28 cellular contexts compared by ENCODE assay signal in the genomic region with DNA sequence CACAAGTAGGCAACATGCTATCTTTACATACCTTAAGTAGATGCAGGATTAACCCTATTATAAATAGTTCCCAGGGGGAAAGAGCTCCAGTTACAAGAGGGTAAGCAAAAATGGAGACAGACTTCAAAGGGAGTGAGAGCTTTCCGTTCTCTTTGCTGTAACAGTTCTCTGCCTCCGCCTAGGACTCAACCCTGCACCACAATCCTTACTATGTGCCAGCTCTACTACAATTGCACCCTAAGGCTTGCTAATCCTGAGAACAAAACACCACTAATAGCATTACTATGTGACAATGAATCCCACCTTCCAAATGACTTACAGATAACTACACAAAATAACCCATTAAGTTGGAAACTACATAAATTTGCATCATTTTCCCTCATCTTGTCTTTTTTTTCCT.
"Had no signal": no experiment of that assay in that cellular context is flagged by ENCODE, and none has a peak within 500 bp of the region (broad histone marks: within the 10 kb centered on the region; RNA-seq: fewer than 3 reads in every experiment).

No MANE protein-coding gene starts in this region.

- ATAC-seq: activated CD4-positive, CD25-positive, alpha-beta regulatory T cell treated with anti-CD3 and anti-CD28 coated beads, Interleukin-2, amount 50 U/mL, for 24 hours; activated T-cell treated with anti-CD3 and anti-CD28 coated beads, Interleukin-2, amount 50 U/mL, for 72 hours; left ventricle myocardium superior; natural killer cell treated with Interleukin-12 subunit alpha and Interleukin-12 subunit beta and Interleukin-15 and Interleukin-18, amount 100 ng/mL, for 72 hours; pancreas; psoas muscle had no signal

- H3K9me3 Mint-ChIP-seq: activated CD4-positive, alpha-beta T cell treated with anti-CD3 and anti-CD28 coated beads, Interleukin-2, amount 10 ng/mL, durations not matched to agents 24 days and 14 days; activated naive CD4-positive, alpha-beta T cell treated with anti-CD3 and anti-CD28 coated beads, Interleukin-2, amount 10 ng/mL, durations not matched to agents 7 days and 5 days; activated T-cell treated with anti-CD3 and anti-CD28 coated beads, Interleukin-2, amount 50 U/mL, for 72 hours; brain; natural killer cell treated with Interleukin-12 subunit alpha and Interleukin-12 subunit beta and Interleukin-15 and Interleukin-18, amount 100 ng/mL, for 72 hours; type B pancreatic cell had no signal

- H3K27me3 ChIP-seq: esophagus muscularis mucosa, neutrophil, pancreas, right atrium auricular region, spleen had no signal

- H3K27me3 Mint-ChIP-seq: activated CD4-positive, alpha-beta memory T cell treated with anti-CD3 and anti-CD28 coated beads, Interleukin-2, amount 10 ng/mL, durations not matched to agents 7 days and 5 days; activated CD4-positive, alpha-beta T cell treated with anti-CD3 and anti-CD28 coated beads, Interleukin-2, amount 10 ng/mL, durations not matched to agents 24 days and 14 days; activated naive CD4-positive, alpha-beta T cell treated with anti-CD3 and anti-CD28 coated beads, Interleukin-2, amount 10 ng/mL, durations not matched to agents 7 days and 5 days; brain; natural killer cell treated with Interleukin-12 subunit alpha and Interleukin-12 subunit beta and Interleukin-15 and Interleukin-18, amount 100 ng/mL, for 72 hours; type B pancreatic cell had no signal

- H3K4me3 Mint-ChIP-seq: activated CD4-positive, alpha-beta memory T cell treated with anti-CD3 and anti-CD28 coated beads, Interleukin-2, amount 10 ng/mL, durations not matched to agents 7 days and 5 days; activated CD4-positive, alpha-beta T cell treated with anti-CD3 and anti-CD28 coated beads, Interleukin-2, amount 10 ng/mL, durations not matched to agents 24 days and 14 days; activated naive CD4-positive, alpha-beta T cell treated with anti-CD3 and anti-CD28 coated beads, Interleukin-2, amount 10 ng/mL, durations not matched to agents 7 days and 5 days; activated T-cell treated with anti-CD3 and anti-CD28 coated beads, Interleukin-2, amount 50 U/mL, for 72 hours; natural killer cell treated with Interleukin-12 subunit alpha and Interleukin-12 subunit beta and Interleukin-15 and Interleukin-18, amount 100 ng/mL, for 72 hours; type B pancreatic cell had no signal

- H3K4me1 ChIP-seq: esophagus muscularis mucosa, pancreas, right atrium auricular region had no signal

- H3K27ac ChIP-seq: esophagus muscularis mucosa, neutrophil, pancreas, psoas muscle, right atrium auricular region, spleen, thoracic aorta had no signal

- H3K27ac Mint-ChIP-seq: activated CD4-positive, alpha-beta memory T cell treated with anti-CD3 and anti-CD28 coated beads, Interleukin-2, amount 10 ng/mL, durations not matched to agents 7 days and 5 days; activated CD4-positive, alpha-beta T cell treated with anti-CD3 and anti-CD28 coated beads, Interleukin-2, amount 10 ng/mL, durations not matched to agents 24 days and 14 days; activated naive CD4-positive, alpha-beta T cell treated with anti-CD3 and anti-CD28 coated beads, Interleukin-2, amount 10 ng/mL, durations not matched to agents 7 days and 5 days; activated T-cell treated with anti-CD3 and anti-CD28 coated beads, Interleukin-2, amount 50 U/mL, for 72 hours; natural killer cell treated with Interleukin-12 subunit alpha and Interleukin-12 subunit beta and Interleukin-15 and Interleukin-18, amount 100 ng/mL, for 72 hours; type B pancreatic cell had no signal

- H3K9me3 ChIP-seq: esophagus muscularis mucosa, neutrophil, pancreas, psoas muscle, right atrium auricular region, spleen, thoracic aorta had no signal

- DNase-seq: activated CD4-positive, alpha-beta memory T cell treated with anti-CD3 and anti-CD28 coated beads, Interleukin-2, amount 10 ng/mL, durations not matched to agents 7 days and 5 days; activated CD4-positive, alpha-beta T cell treated with anti-CD3 and anti-CD28 coated beads, Interleukin-2, amount 10 ng/mL, durations not matched to agents 24 days and 14 days; activated effector memory CD4-positive, alpha-beta T cell treated with Interleukin-2 at 50 U/mL for 16 hours; activated naive CD4-positive, alpha-beta T cell treated with anti-CD3 and anti-CD28 coated beads, Interleukin-2, amount 10 ng/mL, durations not matched to agents 7 days and 5 days; activated T-cell treated with anti-CD3 and anti-CD28 coated beads, Interleukin-2, amount 50 U/mL, for 72 hours; aorta; dermis blood vessel endothelial cell; effector memory CD4-positive, alpha-beta T cell; head of caudate nucleus; hypothalamus; left ventricle myocardium superior; mammary epithelial cell; midbrain; pancreas; psoas muscle; spleen; stimulated activated CD4-positive, alpha-beta T cell treated with anti-CD3 and anti-CD28 coated beads, Interleukin-4, amount 100 ng/mL, for 1 hour; stimulated activated naive CD4-positive, alpha-beta T cell treated with Interleukin-2 at 50 U/mL for 16 hours had no signal

- FAIRE-seq: frontal cortex, islet of Langerhans, pancreas had no signal

- H3K4me3 ChIP-seq: esophagus muscularis mucosa, pancreas, psoas muscle, right atrium auricular region, spleen, thoracic aorta had no signal
